8 cellular contexts compared by ENCODE assay signal in the genomic region with DNA sequence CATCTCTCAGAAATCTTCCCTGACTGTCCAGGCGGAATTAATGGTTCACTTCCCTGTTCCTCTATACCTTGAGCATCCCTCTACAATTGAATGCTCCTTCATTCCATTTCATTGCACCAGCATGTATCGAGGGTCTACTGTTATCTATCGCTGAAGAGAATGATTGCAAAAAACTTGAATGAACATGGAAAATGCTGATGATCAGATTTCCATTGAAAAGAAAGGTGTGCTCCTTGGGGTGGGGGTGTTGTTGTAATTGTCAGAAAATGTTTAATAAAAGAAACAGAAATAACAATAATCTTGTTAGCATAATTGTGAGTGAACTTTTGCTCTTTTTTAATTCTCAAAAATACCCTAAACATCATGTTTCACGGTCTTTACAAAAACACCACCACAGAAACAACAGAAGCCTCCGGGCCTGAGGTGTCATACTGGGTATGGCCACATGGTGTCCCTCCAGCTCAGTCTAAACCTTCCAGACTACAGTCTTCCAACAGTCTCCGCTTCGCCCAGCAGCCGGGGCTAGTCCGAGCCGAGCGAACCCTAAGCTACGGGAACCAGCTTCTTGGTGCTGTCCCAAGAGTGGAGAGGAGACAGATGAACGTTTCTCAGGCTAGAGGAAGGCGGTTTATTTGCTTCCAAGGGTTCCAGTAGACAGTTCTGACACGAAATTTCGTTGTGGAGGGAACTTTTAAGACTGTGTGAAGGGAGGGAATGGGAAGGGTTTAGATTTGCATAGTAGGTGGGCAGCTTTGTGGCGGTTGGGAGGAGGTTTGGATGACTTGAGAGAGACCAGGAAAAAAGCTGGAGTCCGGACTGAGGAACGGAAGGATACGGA.
A peak's percentile ranks its signal among the peaks of the same experiment; 100 is the strongest.
DNase-seq lines count a peak whose midpoint lies in the region; ATAC-seq and TF ChIP-seq lines count a peak whose summit lies in the region.

No MANE protein-coding gene starts in this region.

- H3K79me2 ChIP-seq in hepatocyte, result no peaks in the 10 kb centered on the region

- peak overlapping the region; percentile 82 for H3K27ac ChIP-seq in hepatocyte

- 6% methylated on average over 20 of the region's 20 CpGs for WGBS in hepatocyte (ENCODE audit: low lambda C conversion rate, missing lambda C conversion rate)

- no peaks in the 10 kb centered on the region for H3K9me3 ChIP-seq in hepatocyte (ENCODE audit: low read depth)

- TF ChIP-seq CTCF in GM12872 (IDR thresholded peaks at IDR 0.05; ENCODE audit: insufficient read depth, low read depth, low read length), result peak; percentile 93
- peak; percentile 98 for TF ChIP-seq CTCF in hepatocyte (IDR thresholded peaks at IDR 0.05; ENCODE audit: poor library complexity)
- peak; percentile 94 for TF ChIP-seq CTCF in retinal pigment epithelial cell (conservative IDR thresholded peaks at IDR 0.05; ENCODE audit: low read depth, low read length)

- no peaks in the 10 kb centered on the region for H3K9me2 ChIP-seq in hepatocyte (replicated peaks; ENCODE audit: insufficient read depth)

- peaks cover 12% of the 10 kb centered on the region for H3K4me1 ChIP-seq in hepatocyte (ENCODE audit: insufficient read depth)

- H3K27me3 ChIP-seq in hepatocyte, result no peaks in the 10 kb centered on the region

- no peaks in the 10 kb centered on the region for H3K36me3 ChIP-seq in hepatocyte (replicated peaks; ENCODE audit: insufficient read depth, low read depth)

- peak overlapping the region; percentile 17 for H3K4me3 ChIP-seq in hepatocyte
- H3K4me3 ChIP-seq in retinal pigment epithelial cell (ENCODE audit: low read length), result peak overlapping the region; percentile 59

- H3K4me2 ChIP-seq in hepatocyte, result peak overlapping the region; percentile 93

- peak; percentile 77 for DNase-seq in NCI-H1436 treated with DMSO at 0.1 percent for 48 hours (lab: John Stamatoyannopoulos, UW)
- DNase-seq in T-helper 9 cell, result peak; percentile 69
- peak; percentile 97 for DNase-seq in astrocyte of the hippocampus (ENCODE audit: low read depth, low spot score)
- DNase-seq in hepatocyte (ENCODE audit: low spot score), result peak; percentile 95
- peak; percentile 73 for DNase-seq in retinal pigment epithelial cell (ENCODE audit: low read depth)
- DNase-seq in cortex of kidney (lab: John Stamatoyannopoulos, UW), result no peak

- H4K20me1 ChIP-seq in hepatocyte (ENCODE audit: insufficient read depth, poor library complexity, severe bottlenecking), result no peaks in the 10 kb centered on the region

- ATAC-seq in HG02763 (IDR thresholded peaks at IDR 0.05; ENCODE audit: unreplicated experiment), result peak; percentile 88

- H2AFZ ChIP-seq in hepatocyte, result peak overlapping the region; percentile 67
